1 cellular context compared by ENCODE assay signal in genomic region chr11:114438303-114438702, GRCh38.
TF ChIP-seq lines count a peak whose summit lies in the region.

No MANE protein-coding gene starts in this region.

TF ChIP-seq in WTC11, 78 proteins besides CTCF, POLR2A, EP300 and RAD21:
- TF ChIP-seq ERG (CRISPR knock-in tag; IDR thresholded peaks at IDR 0.05): no peak
- TF ChIP-seq JUN (CRISPR knock-in tag; IDR thresholded peaks at IDR 0.05): no peak
- no peak for TF ChIP-seq FOXP1 (CRISPR knock-in tag; IDR thresholded peaks at IDR 0.05; ENCODE audit: borderline replicate concordance)
